ENCODE assay signal across 35 cellular contexts in the genomic region with DNA sequence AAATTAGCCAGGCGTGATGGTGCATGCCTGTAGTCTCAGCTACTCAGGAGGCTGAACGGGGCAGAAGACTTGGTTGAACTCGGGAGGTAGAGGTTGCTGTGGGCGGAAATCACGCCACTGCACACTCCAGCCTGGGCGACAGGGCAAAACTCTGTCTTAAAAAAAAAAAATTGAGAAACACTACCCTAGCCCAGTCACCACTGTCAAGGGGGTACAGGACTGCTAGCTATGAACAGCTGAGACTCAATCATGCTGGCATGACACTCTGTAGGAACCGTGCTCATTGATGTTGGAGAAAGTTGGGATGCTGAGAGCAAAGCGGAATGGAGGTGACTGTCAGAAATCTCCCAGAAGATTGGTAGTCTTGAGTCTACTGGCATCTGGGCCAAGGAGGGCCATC.
"Had no signal": no experiment of that assay in that cellular context is flagged by ENCODE, and none has a peak within 500 bp of the region (broad histone marks: within the 10 kb centered on the region; RNA-seq: fewer than 3 reads in every experiment).

No MANE protein-coding gene starts in this region.

- H3K4me3 ChIP-seq: adrenal gland, MG63, Peyer's patch had no signal

- DNase-seq: activated CD4-positive, alpha-beta T cell treated with anti-CD3 and anti-CD28 coated beads for 1 hour; activated CD4-positive, alpha-beta T cell treated with anti-CD3 and anti-CD28 coated beads, Interleukin-2, amount 10 ng/mL, durations not matched to agents 7 days and 5 days; activated CD4-positive, alpha-beta T cell treated with anti-CD3 and anti-CD28 coated beads, Interleukin-2, amount 50 U/mL, for 48 hours; activated CD4-positive, CD25-positive, alpha-beta regulatory T cell; activated CD8-positive, alpha-beta memory T cell treated with anti-CD3 and anti-CD28 coated beads for 24 hours; activated CD8-positive, alpha-beta memory T cell treated with anti-CD3 and anti-CD28 coated beads, Interleukin-2, amount 10 ng/mL, durations not matched to agents 7 days and 5 days; activated CD8-positive, alpha-beta memory T cell treated with anti-CD3 and anti-CD28 coated beads, Interleukin-2, amount 50 U/mL, for 48 hours; activated effector memory CD4-positive, alpha-beta T cell treated with Interleukin-2 at 50 U/mL for 16 hours; activated naive CD4-positive, alpha-beta T cell treated with anti-CD3 and anti-CD28 coated beads, Interleukin-2, amount 10 ng/mL, durations not matched to agents 7 days and 5 days; activated T-cell treated with anti-CD3 and anti-CD28 coated beads, Interleukin-2, amount 50 U/mL, for 48 hours; adrenal gland; caudate nucleus; cerebellar nuclear complex; Kasumi-1; KG1; MG63; NCI-H1105; NCI-H1417 treated with DMSO at 0.1 percent for 48 hours; NCI-H187 treated with DMSO at 0.1 percent for 48 hours; NCI-H2081; NCI-H345; NCI-H524 treated with DMSO at 0.1 percent for 48 hours; NCI-H748 treated with DMSO at 0.1 percent for 48 hours; NK-92 treated with Interleukin-12 subunit alpha and Interleukin-12 subunit beta, amount 100 ng/mL, for 24 hours; PC-3; Peyer's patch; RPMI8226; SIG-M5; SW 1271; T-helper 1 cell; T-helper 2 cell; T-helper 9 cell; WERI-Rb-1 had no signal

- H3K36me3 Mint-ChIP-seq: activated CD8-positive, alpha-beta memory T cell treated with anti-CD3 and anti-CD28 coated beads, Interleukin-2, amount 10 ng/mL, durations not matched to agents 7 days and 5 days; activated naive CD4-positive, alpha-beta T cell treated with anti-CD3 and anti-CD28 coated beads, Interleukin-2, amount 10 ng/mL, durations not matched to agents 7 days and 5 days; activated naive CD8-positive, alpha-beta T cell; brain had no signal

- H3K9me3 ChIP-seq: adrenal gland, MG63, Peyer's patch had no signal

- H3K4me3 Mint-ChIP-seq: activated CD4-positive, alpha-beta T cell treated with anti-CD3 and anti-CD28 coated beads, Interleukin-2, amount 10 ng/mL, durations not matched to agents 7 days and 5 days; activated CD8-positive, alpha-beta memory T cell treated with anti-CD3 and anti-CD28 coated beads, Interleukin-2, amount 10 ng/mL, durations not matched to agents 7 days and 5 days; activated naive CD4-positive, alpha-beta T cell treated with anti-CD3 and anti-CD28 coated beads, Interleukin-2, amount 10 ng/mL, durations not matched to agents 7 days and 5 days; activated naive CD8-positive, alpha-beta T cell; brain had no signal

- H3K4me1 Mint-ChIP-seq: activated CD4-positive, alpha-beta T cell treated with anti-CD3 and anti-CD28 coated beads, Interleukin-2, amount 10 ng/mL, durations not matched to agents 7 days and 5 days had no signal

- H3K4me1 ChIP-seq: adrenal gland, Peyer's patch had no signal

- ATAC-seq: activated CD8-positive, alpha-beta memory T cell treated with anti-CD3 and anti-CD28 coated beads, Interleukin-2, amount 10 ng/mL, durations not matched to agents 7 days and 5 days; PC-3 had no signal

- H3K27me3 ChIP-seq: adrenal gland, MG63, Peyer's patch had no signal

- H3K27ac Mint-ChIP-seq: activated CD4-positive, alpha-beta T cell treated with anti-CD3 and anti-CD28 coated beads, Interleukin-2, amount 10 ng/mL, durations not matched to agents 7 days and 5 days; activated CD8-positive, alpha-beta memory T cell treated with anti-CD3 and anti-CD28 coated beads, Interleukin-2, amount 10 ng/mL, durations not matched to agents 7 days and 5 days; activated naive CD4-positive, alpha-beta T cell treated with anti-CD3 and anti-CD28 coated beads, Interleukin-2, amount 10 ng/mL, durations not matched to agents 7 days and 5 days; activated naive CD8-positive, alpha-beta T cell; brain had no signal

- H3K9me3 Mint-ChIP-seq: activated CD4-positive, alpha-beta T cell treated with anti-CD3 and anti-CD28 coated beads, Interleukin-2, amount 10 ng/mL, durations not matched to agents 7 days and 5 days; activated naive CD4-positive, alpha-beta T cell treated with anti-CD3 and anti-CD28 coated beads, Interleukin-2, amount 10 ng/mL, durations not matched to agents 7 days and 5 days; brain had no signal

- H3K36me3 ChIP-seq: adrenal gland, MG63, Peyer's patch, WERI-Rb-1 had no signal

- H3K27me3 Mint-ChIP-seq: activated CD4-positive, alpha-beta T cell treated with anti-CD3 and anti-CD28 coated beads, Interleukin-2, amount 10 ng/mL, durations not matched to agents 7 days and 5 days; activated naive CD8-positive, alpha-beta T cell had no signal

- H3K27ac ChIP-seq: adrenal gland, Peyer's patch, WERI-Rb-1 had no signal
